ENCODE assay signal across 1 cellular context in genomic region chr12:90908465-90908864, GRCh38.
A peak's percentile ranks its signal among the peaks of the same experiment; 100 is the strongest.
TF ChIP-seq lines count a peak whose summit lies in the region.

No MANE protein-coding gene starts in this region.

TF ChIP-seq in endothelial cell of umbilical vein, 7 proteins besides CTCF, POLR2A, EP300 and RAD21:
- TF ChIP-seq MYC (IDR thresholded peaks at IDR 0.05; ENCODE audit: low read depth, low read length) = no peak
- TF ChIP-seq, protein P1, sequence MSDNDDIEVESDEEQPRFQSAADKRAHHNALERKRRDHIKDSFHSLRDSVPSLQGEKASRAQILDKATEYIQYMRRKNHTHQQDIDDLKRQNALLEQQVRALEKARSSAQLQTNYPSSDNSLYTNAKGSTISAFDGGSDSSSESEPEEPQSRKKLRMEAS (IDR thresholded peaks at IDR 0.05; ENCODE audit: insufficient read depth, insufficient read length) = no peak
- TF ChIP-seq GATA2 (IDR thresholded peaks at IDR 0.05; ENCODE audit: insufficient read depth, insufficient read length, low read depth, low read length) = peak; percentile 27
- TF ChIP-seq FOS (IDR thresholded peaks at IDR 0.05; ENCODE audit: borderline replicate concordance, insufficient read depth, low read length) = peak; percentile 73
- TF ChIP-seq EZH2 (IDR thresholded peaks at IDR 0.05; ENCODE audit: borderline replicate concordance, low read depth, low read length, severe bottlenecking) = no peak
- no peak for TF ChIP-seq JUN (IDR thresholded peaks at IDR 0.05; ENCODE audit: borderline replicate concordance, insufficient read depth, insufficient read length, low read depth)
- TF ChIP-seq POLR2AphosphoS5 (IDR thresholded peaks at IDR 0.05; ENCODE audit: insufficient read depth, low read depth, low read length) = no peak
TF ChIP-seq in endothelial cell of umbilical vein: peak in this region for 2.
